ENCODE assay signal across 14 cellular contexts in genomic region chr6:167221408-167222201, GRCh38.
A peak's percentile ranks its signal among the peaks of the same experiment; 100 is the strongest.
DNase-seq lines count a peak whose midpoint lies in the region; FAIRE-seq and TF ChIP-seq lines count a peak whose summit lies in the region.
"Had no signal": no experiment of that assay in that cellular context is flagged by ENCODE, and none has a peak within 500 bp of the region (broad histone marks: within the 10 kb centered on the region; RNA-seq: fewer than 3 reads in every experiment).

No MANE protein-coding gene starts in this region.

- H3K4me1 Mint-ChIP-seq in osteocyte (ENCODE audit: unreplicated experiment): no peaks in the 10 kb centered on the region
- H3K4me1 Mint-ChIP-seq: IgD-negative memory B cell had no signal

- dilution Hi-C loops in endothelial cell of umbilical vein (cut with MboI; ENCODE audit: extremely low pct_ligation_motif_present, low sequenced_read_pairs): no loop called here

- peaks cover 18% of the 10 kb centered on the region for H3K4me1 ChIP-seq in endothelial cell of umbilical vein (ENCODE audit: control insufficient read depth, extremely low read depth, insufficient read depth, low read length)
- H3K4me1 ChIP-seq: HAP-1 had no signal

- H3K79me2 ChIP-seq in endothelial cell of umbilical vein (ENCODE audit: control insufficient read depth, insufficient read depth, low read length): no peaks in the 10 kb centered on the region

- peaks cover 20% of the 10 kb centered on the region for H3K27me3 Mint-ChIP-seq in osteocyte (ENCODE audit: unreplicated experiment)

- no TSS peak for BruUV-seq in endothelial cell of umbilical vein (replicated peaks; lab: Mats Ljungman, UMichigan)

- H3K9ac ChIP-seq in endothelial cell of umbilical vein (replicated peaks; ENCODE audit: extremely low read depth, insufficient read depth, low read length): no peak overlapping the region

- intact Hi-C loops in endothelial cell of umbilical vein (cut with micrococcal nuclease): loop anchor here (5.0 to 10.0 kb wide), 3 partner anchors 227 to 676 kb away; partner anchors contain the start of gene CEP43

- DNase-seq in G401 (ENCODE audit: low spot score) (peak; percentile 59), WERI-Rb-1 (no peak), endothelial cell of umbilical vein (ENCODE audit: low read depth, low spot score) (no peak), osteocyte (ENCODE audit: extremely low spot score, unreplicated experiment) (peak; percentile 77), RKO (ENCODE audit: low spot score) (no peak), RCC 7860 (ENCODE audit: low spot score) (no peak), EL (no peak)
- DNase-seq: NCI-H187, OCI-M1, SJCRH30 had no signal

- no peaks in the 10 kb centered on the region for H3K36me3 ChIP-seq in WERI-Rb-1
- no peaks in the 10 kb centered on the region for H3K36me3 ChIP-seq in endothelial cell of umbilical vein (ENCODE audit: control insufficient read depth in 2 of 2, extremely low read depth in 1 of 2, insufficient read depth in 2 of 2, low read length in 2 of 2)
- H3K36me3 ChIP-seq: HAP-1, SJCRH30 had no signal

- no peaks in the 10 kb centered on the region for H4K20me1 ChIP-seq in endothelial cell of umbilical vein (replicated peaks; ENCODE audit: control insufficient read depth, extremely low read depth, insufficient read depth, low read length)

- H3K4me3 Mint-ChIP-seq in osteocyte (ENCODE audit: unreplicated experiment): no peak overlapping the region
- H3K4me3 Mint-ChIP-seq: IgD-negative memory B cell had no signal

- H3K4me2 ChIP-seq in endothelial cell of umbilical vein (ENCODE audit: insufficient read depth, low read length): no peak overlapping the region

- H3K27ac Mint-ChIP-seq in osteocyte (ENCODE audit: unreplicated experiment): no peak overlapping the region
- H3K27ac Mint-ChIP-seq: IgD-negative memory B cell had no signal

- H3K4me3 ChIP-seq in WERI-Rb-1 (ENCODE audit: low read depth, low read length): no peak overlapping the region
- no peak overlapping the region for H3K4me3 ChIP-seq in endothelial cell of umbilical vein (replicated peaks in 1 of 3; ENCODE audit: insufficient read depth in 1 of 3, low read depth in 1 of 3, low read length in 3 of 3)
- H3K4me3 ChIP-seq: HAP-1, SJCRH30 had no signal

- no peaks in the 10 kb centered on the region for H3K36me3 Mint-ChIP-seq in osteocyte (ENCODE audit: unreplicated experiment)
- H3K36me3 Mint-ChIP-seq: IgD-negative memory B cell had no signal

- CTCF ChIA-PET in endothelial cell of umbilical vein (lab: Charles Lee): interaction anchor here (1.8 kb wide), 1 partner anchor 130 kb away, joined by 5 read pairs; no protein-coding TSS in a partner anchor

- POLR2A ChIA-PET in endothelial cell of umbilical vein (lab: Charles Lee): no interaction called here

- no peaks in the 10 kb centered on the region for H3K9me1 ChIP-seq in endothelial cell of umbilical vein (replicated peaks; ENCODE audit: control insufficient read depth, extremely low read depth, insufficient read depth, low read length)

- no peaks in the 10 kb centered on the region for H3K9me3 Mint-ChIP-seq in osteocyte (ENCODE audit: unreplicated experiment)
- H3K9me3 Mint-ChIP-seq: IgD-negative memory B cell had no signal

- H3K27ac ChIP-seq in WERI-Rb-1 (0 out of 2 replicates have a peak overlapping the region, but pooled peaks have one; percentile 12), endothelial cell of umbilical vein (ENCODE audit: insufficient read depth, low read depth, low read length) (no peak overlapping the region)
- H3K27ac ChIP-seq: C4-2B, RWPE1, SJCRH30 had no signal

- TF ChIP-seq POLR2A in endothelial cell of umbilical vein (IDR thresholded peaks at IDR 0.05; ENCODE audit: low read depth, low read length): no peak

- H3K27me3 ChIP-seq in WERI-Rb-1 (ENCODE audit: insufficient read depth, low read depth, severe bottlenecking): no peaks in the 10 kb centered on the region
- no peaks in the 10 kb centered on the region for H3K27me3 ChIP-seq in endothelial cell of umbilical vein (ENCODE audit: control insufficient read depth in 2 of 2, insufficient read depth in 2 of 2, low read length in 2 of 2)
- H3K27me3 ChIP-seq: SJCRH30 had no signal

- no peak for TF ChIP-seq CTCF in WERI-Rb-1 (IDR thresholded peaks at IDR 0.05; ENCODE audit: low read depth, low read length)
- no peak for TF ChIP-seq CTCF in endothelial cell of umbilical vein (IDR thresholded peaks at IDR 0.05; ENCODE audit: extremely low read depth in 1 of 2, insufficient read depth in 1 of 2, low read depth in 1 of 2, low read length in 2 of 2)
- no peak for TF ChIP-seq CTCF in osteocyte (IDR thresholded peaks at IDR 0.05)

- H2AFZ ChIP-seq in endothelial cell of umbilical vein (ENCODE audit: low read depth, low read length): no peak overlapping the region

- peak; percentile 21 for FAIRE-seq in endothelial cell of umbilical vein (lab: Jason Lieb, UNC)
- FAIRE-seq in RCC 7860 (lab: Jason Lieb, UNC): no peak

- H3K9me3 ChIP-seq in WERI-Rb-1 (ENCODE audit: severe bottlenecking) (no peaks in the 10 kb centered on the region), endothelial cell of umbilical vein (replicated peaks; ENCODE audit: control insufficient read depth, insufficient read depth, low read length) (no peaks in the 10 kb centered on the region)
- H3K9me3 ChIP-seq: HAP-1, SJCRH30 had no signal

- in situ Hi-C loops in G401 (cut with HindIII; ENCODE audit: low sequenced_read_pairs): no loop called here

TF ChIP-seq in endothelial cell of umbilical vein, 7 proteins besides CTCF, POLR2A, EP300 and RAD21:
- no peak for TF ChIP-seq GATA2 (IDR thresholded peaks at IDR 0.05; ENCODE audit: insufficient read depth, insufficient read length, low read depth, low read length)
- no peak for TF ChIP-seq MAX (IDR thresholded peaks at IDR 0.05; ENCODE audit: insufficient read depth, insufficient read length)
- TF ChIP-seq MYC (IDR thresholded peaks at IDR 0.05; ENCODE audit: low read depth, low read length): no peak
- no peak for TF ChIP-seq POLR2AphosphoS5 (IDR thresholded peaks at IDR 0.05; ENCODE audit: insufficient read depth, low read depth, low read length)
- TF ChIP-seq FOS (IDR thresholded peaks at IDR 0.05; ENCODE audit: borderline replicate concordance, insufficient read depth, low read length): no peak
- no peak for TF ChIP-seq EZH2 (IDR thresholded peaks at IDR 0.05; ENCODE audit: borderline replicate concordance, low read depth, low read length, severe bottlenecking)
- no peak for TF ChIP-seq JUN (IDR thresholded peaks at IDR 0.05; ENCODE audit: borderline replicate concordance, insufficient read depth, insufficient read length, low read depth)

Comparison
In these comparisons a context has a peak if more than half of its experiments do, and no peak if none do; other contexts are left out.
1. DNase-seq: peak in G401 (single experiment) and osteocyte (single experiment); none in WERI-Rb-1 (single experiment), endothelial cell of umbilical vein (single experiment), RKO (single experiment), RCC 7860 (single experiment) and EL (single experiment).